13 cellular contexts compared by ENCODE assay signal in the genomic region with DNA sequence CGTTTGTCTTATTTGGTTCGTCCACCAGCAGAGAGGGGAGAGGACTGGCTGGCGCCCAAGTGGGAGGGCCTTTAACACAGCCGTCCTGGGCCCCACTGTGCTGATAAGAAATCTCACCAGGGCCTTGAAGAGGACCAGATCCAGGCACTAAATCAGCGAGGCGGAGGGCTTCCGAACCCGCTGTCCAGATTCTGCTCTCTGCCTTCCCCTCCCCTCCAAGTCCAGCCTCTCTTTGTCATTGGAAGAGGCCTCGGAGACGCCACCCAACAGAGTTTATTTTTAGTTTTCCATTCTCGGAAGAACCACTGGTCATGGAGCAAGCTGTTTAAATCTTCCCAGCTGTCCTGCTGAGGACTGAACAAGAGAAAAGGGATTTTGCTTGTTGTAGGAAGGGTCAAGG. TPM values are rescaled to one million over a fixed set of nuclear protein-coding genes. Genes with fewer than 3 reads are reported as not detected.
DNase-seq lines count a peak whose midpoint lies in the region; ATAC-seq and TF ChIP-seq lines count a peak whose summit lies in the region.
"Had no signal": no experiment of that assay in that cellular context is flagged by ENCODE, and none has a peak within 500 bp of the region (broad histone marks: within the 10 kb centered on the region; RNA-seq: fewer than 3 reads in every experiment).

No MANE protein-coding gene starts in this region.

- CTCF ChIA-PET in activated CD8-positive, alpha-beta T cell treated with anti-CD3 and anti-CD28 coated beads for 36 hours (lab: Charles Lee) = interaction anchor here (1.0 to 2.1 kb wide), 3 partner anchors 12 to 61 kb away, joined by 4 to 5 read pairs (median 4); no protein-coding TSS in a partner anchor

- H3K9me3 ChIP-seq in cardiac muscle cell (ENCODE audit: low read depth) (no peaks in the 10 kb centered on the region), mucosa of rectum (ENCODE audit: control insufficient read depth in 2 of 2, low read length in 2 of 2) (no peaks in the 10 kb centered on the region), stomach smooth muscle (ENCODE audit: control insufficient read depth in 2 of 2, low read length in 2 of 2) (no peaks in the 10 kb centered on the region)
- H3K9me3 ChIP-seq: BLaER1 had no signal

- no peak for ATAC-seq in activated CD8-positive, alpha-beta T cell treated with anti-CD3 and anti-CD28 coated beads for 36 hours

- no peaks in the 10 kb centered on the region for H3K36me3 Mint-ChIP-seq in HFFc6 (ENCODE audit: low read depth)
- H3K36me3 Mint-ChIP-seq in activated CD8-positive, alpha-beta T cell treated with anti-CD3 and anti-CD28 coated beads for 36 hours (ENCODE audit: low read depth) = no peaks in the 10 kb centered on the region

- no peak overlapping the region for H3K9ac ChIP-seq in mucosa of rectum (ENCODE audit: low read depth in 1 of 2, low read length in 2 of 2)
- H3K9ac ChIP-seq in stomach smooth muscle (ENCODE audit: low read length in 2 of 2) = peak overlapping the region; percentile 54 to 60
- H3K9ac ChIP-seq: BLaER1 had no signal

- H3K27me3 ChIP-seq in cardiac muscle cell (no peaks in the 10 kb centered on the region), mucosa of rectum (ENCODE audit: control insufficient read depth in 2 of 2, insufficient read depth in 2 of 2, low read length in 2 of 2) (peaks cover 0 to 5% of the 10 kb centered on the region in 2 donors), stomach smooth muscle (ENCODE audit: control insufficient read depth in 1 of 2, insufficient read depth in 2 of 2, low read length in 2 of 2) (no peaks in the 10 kb centered on the region)
- H3K27me3 ChIP-seq: BLaER1 had no signal

- H3K4me1 Mint-ChIP-seq in HFFc6 (ENCODE audit: low read depth) = no peaks in the 10 kb centered on the region
- H3K4me1 Mint-ChIP-seq in activated CD8-positive, alpha-beta T cell treated with anti-CD3 and anti-CD28 coated beads for 36 hours (ENCODE audit: low read depth) = no peaks in the 10 kb centered on the region

- H3K27ac Mint-ChIP-seq in HFFc6 = no peak overlapping the region
- H3K27ac Mint-ChIP-seq in activated CD8-positive, alpha-beta T cell treated with anti-CD3 and anti-CD28 coated beads for 36 hours = no peak overlapping the region

- H3K36me3 ChIP-seq in cardiac muscle cell (no peaks in the 10 kb centered on the region), mucosa of rectum (ENCODE audit: control insufficient read depth in 2 of 2, insufficient read depth in 2 of 2, low read length in 2 of 2) (no peaks in the 10 kb centered on the region), stomach smooth muscle (ENCODE audit: control insufficient read depth in 2 of 2, insufficient read depth in 2 of 2, low read length in 2 of 2) (no peaks in the 10 kb centered on the region)
- H3K36me3 ChIP-seq: BLaER1 had no signal

- DNase-seq in astrocyte of the spinal cord (ENCODE audit: low read depth, low spot score) (peak; percentile 11), cardiac muscle cell (ENCODE audit: low read depth in 1 of 2, low spot score in 1 of 2) (peak; percentile 72 to 92), HFFc6 (no peak), T-helper 2 cell (no peak), NCI-H526 treated with DMSO at 0.1 percent for 48 hours (lab: John Stamatoyannopoulos, UW) (no peak)
- DNase-seq in activated CD8-positive, alpha-beta T cell treated with anti-CD3 and anti-CD28 coated beads for 36 hours = no peak
- DNase-seq: effector memory CD4-positive, alpha-beta T cell; EL; NCI-H1436; NCI-H69 had no signal

- no peaks in the 10 kb centered on the region for H3K9me3 Mint-ChIP-seq in HFFc6
- H3K9me3 Mint-ChIP-seq in activated CD8-positive, alpha-beta T cell treated with anti-CD3 and anti-CD28 coated beads for 36 hours = no peaks in the 10 kb centered on the region

- H3K27ac ChIP-seq in cardiac muscle cell (peak overlapping the region; percentile 85), mucosa of rectum (ENCODE audit: low read depth in 2 of 2, low read length in 2 of 2) (peak overlapping the region; percentile 48 to 53), stomach smooth muscle (ENCODE audit: low read length) (peak overlapping the region; percentile 95)
- H3K27ac ChIP-seq: BLaER1 had no signal

- intact Hi-C loops in activated CD8-positive, alpha-beta T cell treated with anti-CD3 and anti-CD28 coated beads for 36 hours (cut with micrococcal nuclease) = no loop called here

- H3K4me3 ChIP-seq in astrocyte of the spinal cord (ENCODE audit: low read depth, low read length) (no peak overlapping the region), cardiac muscle cell (peak overlapping the region; percentile 3), mucosa of rectum (ENCODE audit: low read length in 2 of 2) (no peak overlapping the region), stomach smooth muscle (ENCODE audit: low read length in 2 of 2) (peak overlapping the region; percentile 43 to 66)
- H3K4me3 ChIP-seq: BLaER1 had no signal

- in situ Hi-C loops in astrocyte of the spinal cord (cut with HindIII; ENCODE audit: low sequenced_read_pairs) = no loop called here

- H3K4me3 Mint-ChIP-seq in HFFc6 = no peak overlapping the region
- no peak overlapping the region for H3K4me3 Mint-ChIP-seq in activated CD8-positive, alpha-beta T cell treated with anti-CD3 and anti-CD28 coated beads for 36 hours

- TF ChIP-seq CTCF in astrocyte of the spinal cord (IDR thresholded peaks at IDR 0.05; ENCODE audit: low read depth, low read length) (no peak), cardiac muscle cell (IDR thresholded peaks at IDR 0.05; ENCODE audit: low read depth, low read length) (no peak), HFFc6 (IDR thresholded peaks at IDR 0.05) (no peak)
- no peak for TF ChIP-seq CTCF in activated CD8-positive, alpha-beta T cell treated with anti-CD3 and anti-CD28 coated beads for 36 hours (IDR thresholded peaks at IDR 0.05)

- H3K4me1 ChIP-seq in cardiac muscle cell (ENCODE audit: low read depth) = peaks cover 64% of the 10 kb centered on the region
- no peaks in the 10 kb centered on the region for H3K4me1 ChIP-seq in mucosa of rectum (ENCODE audit: control insufficient read depth in 2 of 2, insufficient read depth in 2 of 2, low read length in 2 of 2)
- peaks cover 51% of the 10 kb centered on the region for H3K4me1 ChIP-seq in stomach smooth muscle (ENCODE audit: control insufficient read depth, insufficient read depth, low read length)
- H3K4me1 ChIP-seq: BLaER1 had no signal

- POLR2A ChIA-PET in activated CD8-positive, alpha-beta T cell treated with anti-CD3 and anti-CD28 coated beads for 36 hours (lab: Charles Lee) = no interaction called here

- peaks cover 33% of the 10 kb centered on the region for H3K27me3 Mint-ChIP-seq in HFFc6 (ENCODE audit: insufficient read depth)
- no peaks in the 10 kb centered on the region for H3K27me3 Mint-ChIP-seq in activated CD8-positive, alpha-beta T cell treated with anti-CD3 and anti-CD28 coated beads for 36 hours

RNA-seq across cellular contexts. Expression of a gene that starts 9.3 kb away (rescaled TPM):
- total RNA-seq in cardiac muscle cell = 324 and 403 TPM in 2 replicates
- 310 and 541 TPM in 2 replicates for polyA plus RNA-seq in cardiac muscle cell
- not detected for total RNA-seq in HFFc6 (2021; fragmentation: NEBNext Ultra II Directional; extraction: Animal tissue kit (Norgen Biotek cat#: 25700))
- not detected for total RNA-seq in activated CD8-positive, alpha-beta T cell treated with anti-CD3 and anti-CD28 coated beads for 36 hours

RNA-seq across cellular contexts. Expression of a gene that starts 43.4 kb away (rescaled TPM):
- 0.04 and 0.66 TPM in 2 replicates for total RNA-seq in cardiac muscle cell
- polyA plus RNA-seq in cardiac muscle cell = 0.40 TPM in 1 of 2 replicates, not detected in the other
- total RNA-seq in HFFc6 (2021; fragmentation: NEBNext Ultra II Directional; extraction: Animal tissue kit (Norgen Biotek cat#: 25700)) = not detected
- 1 to 10 TPM; 3.5 to 4.7 TPM for total RNA-seq in activated CD8-positive, alpha-beta T cell treated with anti-CD3 and anti-CD28 coated beads for 36 hours

Comparison
In these comparisons a context has a peak if more than half of its experiments do, and no peak if none do; other contexts are left out.
1. DNase-seq: peak in astrocyte of the spinal cord (single experiment) and cardiac muscle cell (2 of 2); none in HFFc6 (single experiment), T-helper 2 cell (0 of 5), activated CD8-positive, alpha-beta T cell treated with anti-CD3 and anti-CD28 coated beads for 36 hours (single experiment) and NCI-H526 treated with DMSO at 0.1 percent for 48 hours (single experiment).
2. H3K4me3 ChIP-seq: peak in cardiac muscle cell (single experiment) and stomach smooth muscle (2 of 2); none in astrocyte of the spinal cord (single experiment) and mucosa of rectum (0 of 2).
3. H3K9ac ChIP-seq: peak in stomach smooth muscle (2 of 2); none in mucosa of rectum (0 of 2).
4. RNA of a gene that starts 9.3 kb away (total RNA-seq): 324 to 403 TPM in cardiac muscle cell; not detected in activated CD8-positive, alpha-beta T cell treated with anti-CD3 and anti-CD28 coated beads for 36 hours and not detected in HFFc6; every median in the first group is over 100 times any median in the second.
5. Peak in every context shown above with its lines, with median percentiles within 50 percentile points of each other: H3K27ac ChIP-seq.